ENCODE assay signal across 8 cellular contexts in the genomic region with DNA sequence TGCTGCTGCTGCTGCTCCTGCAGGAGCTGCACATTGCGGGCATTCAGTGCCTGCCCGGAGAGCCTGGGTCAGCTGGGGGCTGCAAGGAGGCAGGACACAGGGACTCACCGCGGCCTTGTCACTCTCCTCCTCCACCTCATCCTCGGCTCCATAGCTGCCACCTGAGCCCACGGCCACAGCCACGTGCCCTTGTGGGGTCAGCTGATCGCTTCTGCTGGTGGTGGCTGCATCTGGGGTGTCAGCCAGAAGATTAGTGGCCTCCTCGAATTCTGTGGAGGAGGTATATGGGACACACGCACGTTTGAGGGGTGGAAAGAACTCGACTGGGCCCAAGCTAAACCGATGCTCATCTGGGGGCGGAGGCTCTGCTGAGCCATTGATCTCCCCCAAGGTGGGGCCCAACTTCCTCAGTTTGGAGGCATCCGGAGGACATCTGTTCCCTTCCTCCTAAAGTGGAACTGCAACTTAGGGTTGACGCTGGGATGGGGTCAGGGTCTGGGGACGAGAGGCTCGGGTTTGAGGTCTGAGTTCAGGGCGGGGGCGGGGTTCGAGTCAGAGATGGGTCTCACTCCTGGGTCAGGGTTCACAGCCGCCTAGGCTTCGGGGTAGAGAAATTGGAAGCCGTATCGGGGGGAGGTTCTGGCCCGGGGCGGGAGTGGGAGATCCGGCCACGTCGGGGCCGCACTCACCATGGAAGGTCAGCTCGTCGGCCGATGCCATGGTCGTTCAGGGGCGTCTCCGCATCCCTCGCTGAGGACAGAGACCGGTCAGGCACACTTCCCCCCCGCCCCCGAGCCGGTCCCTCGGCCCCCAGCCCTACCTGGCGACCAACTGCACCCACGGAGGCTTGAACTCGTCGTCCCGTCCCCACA. TPM values are rescaled to one million over a fixed set of nuclear protein-coding genes. Genes with fewer than 3 reads are reported as not detected.
A peak's percentile ranks its signal among the peaks of the same experiment; 100 is the strongest.
DNase-seq lines count a peak whose midpoint lies in the region; ATAC-seq, FAIRE-seq and TF ChIP-seq lines count a peak whose summit lies in the region.

No MANE protein-coding gene starts in this region.

- FAIRE-seq in A549 (lab: Jason Lieb, UNC) = no peak

- H3K4me3 ChIP-seq in A549 = peak overlapping the region; percentile 100

- CTCF ChIA-PET in A549 (lab: Yijun Ruan, JAX) = no interaction called here

- 9% methylated on average over 14 of the region's 48 CpGs for WGBS in A549 (ENCODE audit: missing lambda C conversion rate)

- TF ChIP-seq RAD21 in A549 (conservative IDR thresholded peaks at IDR 0.05 in 1 of 2, IDR thresholded peaks at IDR 0.05 in 1 of 2) = no peak

- peaks cover 9% of the 10 kb centered on the region for H3K27me3 Mint-ChIP-seq in endothelial cell (ENCODE audit: unreplicated experiment)
- no peaks in the 10 kb centered on the region for H3K27me3 Mint-ChIP-seq in nephron progenitor cell (ENCODE audit: low read depth, poor library complexity)

- peak overlapping the region; percentile 91 to 97 for H3K27ac ChIP-seq in A549

- no peaks in the 10 kb centered on the region for H3K4me1 Mint-ChIP-seq in endothelial cell (ENCODE audit: unreplicated experiment)
- H3K4me1 Mint-ChIP-seq in nephron progenitor cell = peaks cover 24% of the 10 kb centered on the region

- H3K4me1 ChIP-seq in A549 = peaks cover 11% of the 10 kb centered on the region; the same call in 2 of the 3 replicates

- H3K4me2 ChIP-seq in A549 = peak overlapping the region; percentile 77

- H3K9me3 Mint-ChIP-seq in endothelial cell (ENCODE audit: unreplicated experiment) (no peaks in the 10 kb centered on the region), nephron progenitor cell (no peaks in the 10 kb centered on the region)

- TF ChIP-seq CTCF in A549 (IDR thresholded peaks at IDR 0.05) = no peak
- no peak for TF ChIP-seq CTCF in endothelial cell (IDR thresholded peaks at IDR 0.05; ENCODE audit: unreplicated experiment)
- no peak for TF ChIP-seq CTCF in nephron progenitor cell (IDR thresholded peaks at IDR 0.05)

- H3K36me3 Mint-ChIP-seq in endothelial cell (ENCODE audit: low read depth, unreplicated experiment) = peaks cover 7% of the 10 kb centered on the region
- peaks cover 21% of the 10 kb centered on the region for H3K36me3 Mint-ChIP-seq in nephron progenitor cell (ENCODE audit: low read depth)

- H3K27ac Mint-ChIP-seq in endothelial cell (ENCODE audit: unreplicated experiment) (peak overlapping the region; percentile 81), nephron progenitor cell (no peak overlapping the region)

- no peaks in the 10 kb centered on the region for H3K9me3 ChIP-seq in A549

- TF ChIP-seq EP300 in A549 (IDR thresholded peaks at IDR 0.05) = no peak

- DNase-seq in A549 (ENCODE audit: low read depth in 1 of 2, low spot score in 1 of 2) (no peak), RPMI8226 (peak; percentile 21), endothelial cell (ENCODE audit: low spot score) (no peak), nephron progenitor cell (no peak), A172 (ENCODE audit: low spot score) (no peak), NCI-H2196 (lab: John Stamatoyannopoulos, UW; ENCODE audit: unreplicated experiment) (no peak), NAMALWA (ENCODE audit: low spot score) (no peak)

- peak; percentile 52 to 68; a peak in 5 of 6 replicates for ATAC-seq in A549
- ATAC-seq in GM21447 (IDR thresholded peaks at IDR 0.05; ENCODE audit: unreplicated experiment) = peak; percentile 29

- peak overlapping the region; percentile 93 for H3K4me3 Mint-ChIP-seq in endothelial cell (ENCODE audit: unreplicated experiment)
- H3K4me3 Mint-ChIP-seq in nephron progenitor cell = peak overlapping the region; percentile 92

- POLR2A ChIA-PET in A549 (lab: Yijun Ruan, JAX) = no interaction called here

- no peak for TF ChIP-seq POLR2A in A549 (IDR thresholded peaks at IDR 0.05; ENCODE audit: low read length)

TF ChIP-seq in A549, 52 proteins besides CTCF, POLR2A, EP300 and RAD21:
- TF ChIP-seq RNF2 (IDR thresholded peaks at IDR 0.05; ENCODE audit: borderline replicate concordance, low read depth) = no peak
- TF ChIP-seq USF2 (IDR thresholded peaks at IDR 0.05) = peak; percentile 45

RNA-seq across cellular contexts. Expression of gene YIPF2, which starts 0.5 kb away (rescaled TPM):
- polyA plus RNA-seq in A549 (2011; rRNA removed) (13.1 and 15.6 TPM in 2 replicates), A549 (2017; fragmentation: RNase III; extraction: RNeasy Plus Mini Kit Qiagen cat#74134 plus additional on column Dnase treatment) (14.5 to 18.2 TPM (median 17.5 TPM) in 3 replicates)
- polyA plus RNA-seq in A549 (2012; cell fraction: cytosol; rRNA removed) = 22.3 and 31.1 TPM in 2 replicates
- polyA plus RNA-seq in A549 (2012; cell fraction: nucleus; rRNA removed) = 47.6 and 54.7 TPM in 2 replicates
- 12.0 and 13.9 TPM in 2 replicates for polyA minus RNA-seq in A549 (2011; rRNA and poly(A)+ RNA removed)
- 51.4 TPM for total RNA-seq in endothelial cell (ENCODE audit: unreplicated experiment)
- total RNA-seq in A172 (2014; rRNA removed; shearing (Covaris generic)) = 59.4 and 72.8 TPM in 2 replicates

RNA-seq across cellular contexts. Expression of gene TIMM29, which starts 0.7 kb away (rescaled TPM):
- polyA plus RNA-seq in A549 (2011; rRNA removed) = 7.8 and 9.1 TPM in 2 replicates
- polyA plus RNA-seq in A549 (2012; cell fraction: cytosol; rRNA removed) = 11.5 and 16.0 TPM in 2 replicates
- polyA plus RNA-seq in A549 (2012; cell fraction: nucleus; rRNA removed) = 10.6 and 14.3 TPM in 2 replicates
- polyA plus RNA-seq in A549 (2017; fragmentation: RNase III; extraction: RNeasy Plus Mini Kit Qiagen cat#74134 plus additional on column Dnase treatment) = 17.1 to 20.5 TPM (median 19.7 TPM) in 3 replicates
- polyA minus RNA-seq in A549 (2011; rRNA and poly(A)+ RNA removed) = 3.7 and 4.8 TPM in 2 replicates
- 18.3 TPM for total RNA-seq in endothelial cell (ENCODE audit: unreplicated experiment)
- 45.6 and 56.0 TPM in 2 replicates for total RNA-seq in A172 (2014; rRNA removed; shearing (Covaris generic))

RNA-seq across cellular contexts. Expression of gene SMARCA4, which starts 32.9 kb away (rescaled TPM):
- polyA plus RNA-seq in A549 (2011; rRNA removed) (8.1 and 10.8 TPM in 2 replicates), A549 (2017; fragmentation: RNase III; extraction: RNeasy Plus Mini Kit Qiagen cat#74134 plus additional on column Dnase treatment) (11.9 to 14.1 TPM (median 13.1 TPM) in 3 replicates)
- polyA plus RNA-seq in A549 (2012; cell fraction: cytosol; rRNA removed) = 16.3 and 18.3 TPM in 2 replicates
- polyA plus RNA-seq in A549 (2012; cell fraction: nucleus; rRNA removed) = 54.9 and 62.3 TPM in 2 replicates
- polyA minus RNA-seq in A549 (2011; rRNA and poly(A)+ RNA removed) = 16.9 and 23.2 TPM in 2 replicates
- total RNA-seq in endothelial cell (ENCODE audit: unreplicated experiment) = 238 TPM
- 130 and 194 TPM in 2 replicates for total RNA-seq in A172 (2014; rRNA removed; shearing (Covaris generic))

RNA-seq across cellular contexts. Expression of gene CARM1, which starts 56.6 kb away (rescaled TPM):
- polyA plus RNA-seq in A549 (2011; rRNA removed) (14.3 and 15.2 TPM in 2 replicates), A549 (2017; fragmentation: RNase III; extraction: RNeasy Plus Mini Kit Qiagen cat#74134 plus additional on column Dnase treatment) (31.4 to 32.2 TPM (median 31.8 TPM) in 3 replicates)
- polyA plus RNA-seq in A549 (2012; cell fraction: cytosol; rRNA removed) = 55.5 and 75.2 TPM in 2 replicates
- polyA plus RNA-seq in A549 (2012; cell fraction: nucleus; rRNA removed) = 59.7 and 93.6 TPM in 2 replicates
- 22.0 and 30.3 TPM in 2 replicates for polyA minus RNA-seq in A549 (2011; rRNA and poly(A)+ RNA removed)
- 63.2 TPM for total RNA-seq in endothelial cell (ENCODE audit: unreplicated experiment)
- total RNA-seq in A172 (2014; rRNA removed; shearing (Covaris generic)) = 46.6 and 53.0 TPM in 2 replicates
